In the genomic region with DNA sequence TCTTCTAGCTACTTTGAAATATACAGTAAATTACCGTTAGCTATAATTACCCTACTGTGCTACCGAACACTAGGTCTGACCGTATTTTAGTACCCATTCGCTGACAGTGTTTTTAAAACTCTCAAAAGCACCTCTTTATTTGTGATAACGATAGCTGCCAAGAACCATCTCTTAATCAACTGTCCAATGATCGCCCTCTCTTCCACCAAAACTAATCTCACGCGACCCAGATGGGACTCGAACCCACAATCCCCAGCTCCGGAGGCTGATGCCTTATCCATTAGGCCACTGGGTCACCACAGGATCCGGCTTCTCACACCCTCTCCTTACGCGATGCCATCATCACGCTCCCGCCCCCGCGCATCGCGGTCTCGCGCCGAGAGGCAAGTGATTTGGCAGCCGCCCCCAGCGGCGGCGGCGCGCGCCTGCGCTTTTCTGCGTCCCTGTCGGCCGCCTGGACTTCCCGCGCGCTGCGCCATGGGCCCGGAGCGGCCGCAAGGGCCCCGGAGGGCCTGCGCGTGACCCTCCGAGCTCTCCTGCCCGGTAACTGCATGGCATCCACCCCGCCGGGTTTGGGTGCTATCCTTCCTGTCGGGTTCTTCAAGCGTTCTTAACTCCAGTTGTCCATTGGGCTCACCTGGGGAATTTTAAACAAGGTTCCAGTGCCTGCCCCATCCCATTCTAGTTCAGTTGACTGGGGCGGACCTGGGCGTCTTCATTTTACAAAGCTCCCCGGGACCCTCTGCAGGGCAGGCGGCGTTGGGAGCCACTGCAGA, we compare ENCODE assay signal across 8 cellular contexts. TPM values are rescaled to one million over a fixed set of nuclear protein-coding genes. Genes with fewer than 3 reads are reported as not detected.
A peak's percentile ranks its signal among the peaks of the same experiment; 100 is the strongest.
DNase-seq lines count a peak whose midpoint lies in the region; ATAC-seq and TF ChIP-seq lines count a peak whose summit lies in the region.

No MANE protein-coding gene starts in this region.

- H2AFZ ChIP-seq in PC-9 = peak overlapping the region; percentile 90

- H3K4me2 ChIP-seq in DOHH2 (ENCODE audit: low read length) = peak overlapping the region; percentile 96
- H3K4me2 ChIP-seq in PC-9 = peak overlapping the region; percentile 85

- H3K9me3 ChIP-seq in DOHH2 (ENCODE audit: control insufficient read depth, insufficient read depth, low read length) (no peaks in the 10 kb centered on the region), PC-9 (ENCODE audit: insufficient read depth, low read depth) (no peaks in the 10 kb centered on the region), esophagus muscularis mucosa (no peaks in the 10 kb centered on the region), muscle layer of duodenum (ENCODE audit: control insufficient read depth in 1 of 2, low read length in 2 of 2) (no peaks in the 10 kb centered on the region)

- H3K4me3 ChIP-seq in DOHH2 (ENCODE audit: low read length) (peak overlapping the region; percentile 83), PC-9 (peak overlapping the region; percentile 71), esophagus muscularis mucosa (peak overlapping the region; percentile 55 to 69 (median 66)), muscle layer of duodenum (ENCODE audit: low read depth in 1 of 2, low read length in 2 of 2) (peak overlapping the region; percentile 71 to 75)

- TF ChIP-seq EP300 in esophagus muscularis mucosa (IDR thresholded peaks at IDR 0.05) = no peak

- no peaks in the 10 kb centered on the region for H3K36me3 ChIP-seq in DOHH2 (ENCODE audit: control insufficient read depth, low read length)
- H3K36me3 ChIP-seq in PC-9 (ENCODE audit: low read depth) = no peaks in the 10 kb centered on the region
- H3K36me3 ChIP-seq in esophagus muscularis mucosa = no peaks in the 10 kb centered on the region
- no peaks in the 10 kb centered on the region for H3K36me3 ChIP-seq in muscle layer of duodenum (ENCODE audit: control insufficient read depth in 1 of 2, insufficient read depth in 2 of 2, low read length in 2 of 2)

- intact Hi-C loops in PC-9 (cut with micrococcal nuclease; ENCODE audit: unreplicated experiment) = loop anchor here (1.0 to 2.0 kb wide), 3 partner anchors 15 to 416 kb away; a partner anchor contains a TSS
- intact Hi-C loops in esophagus muscularis mucosa (cut with DNase I) = loop anchor here (1.0 kb wide), 1 partner anchor 27 kb away; no protein-coding TSS in a partner anchor

- H3K4me1 ChIP-seq in DOHH2 (ENCODE audit: control insufficient read depth, low read length) = peaks cover 13% of the 10 kb centered on the region
- peaks cover 13% of the 10 kb centered on the region for H3K4me1 ChIP-seq in PC-9 (replicated peaks; ENCODE audit: insufficient read depth)
- H3K4me1 ChIP-seq in esophagus muscularis mucosa = peaks cover 8 to 19% (median 14%) of the 10 kb centered on the region in 4 donors
- H3K4me1 ChIP-seq in muscle layer of duodenum (ENCODE audit: control insufficient read depth in 1 of 2, insufficient read depth in 2 of 2, low read length in 2 of 2) = no peaks in the 10 kb centered on the region

- TSS peak; percentile 100 for BruUV-seq in PC-9 (replicated peaks; lab: Mats Ljungman, UMichigan)

- TF ChIP-seq CTCF in DOHH2 (IDR thresholded peaks at IDR 0.05; ENCODE audit: low read depth, low read length, poor library complexity, severe bottlenecking) (peak; percentile 39), PC-9 (conservative IDR thresholded peaks at IDR 0.05) (peak; percentile 47; the same call in 1 of the 2 replicates), esophagus muscularis mucosa (IDR thresholded peaks at IDR 0.05) (peak; percentile 24 to 55 (median 36))

- POLR2A ChIA-PET in PC-9 (lab: Charles Lee; ENCODE audit: unreplicated experiment) = interaction anchor here (0.6 to 0.7 kb wide), 2 partner anchors 34 to 157 kb away, joined by 3 read pairs; no protein-coding TSS in a partner anchor

- peak; percentile 33 for TF ChIP-seq POLR2A in esophagus muscularis mucosa (IDR thresholded peaks at IDR 0.05; ENCODE audit: low read depth)

- WGBS in esophagus muscularis mucosa = 2% methylated on average over 22 of the region's 54 CpGs

- peak; percentile 96 for DNase-seq in KG1 (lab: John Stamatoyannopoulos, UW)
- peak; percentile 90 to 98 for DNase-seq in PC-9
- peak; percentile 100 for DNase-seq in activated T-cell treated with anti-CD3 and anti-CD28 coated beads, Interleukin-2, amount 50 U/mL, for 48 hours
- peak; percentile 99 for DNase-seq in esophagus muscularis mucosa (ENCODE audit: extremely low spot score)
- DNase-seq in stimulated activated CD8-positive, alpha-beta memory T cell treated with anti-CD3 and anti-CD28 coated beads, Interleukin-7, amount 100 ng/mL, for 24 hours (ENCODE audit: low read depth) = peak; percentile 100

- H3F3A ChIP-seq in DOHH2 (ENCODE audit: control insufficient read depth, insufficient read depth) = peaks cover 8% of the 10 kb centered on the region
- H3F3A ChIP-seq in PC-9 (ENCODE audit: insufficient read depth, low read depth) = peaks cover 25% of the 10 kb centered on the region

- H3K79me2 ChIP-seq in DOHH2 (ENCODE audit: control insufficient read depth, low read length) (no peaks in the 10 kb centered on the region), PC-9 (ENCODE audit: low read depth) (no peaks in the 10 kb centered on the region)

- H3K27me3 ChIP-seq in DOHH2 (ENCODE audit: control insufficient read depth, low read length) (0 out of 2 replicates have a peak, but pooled peaks cover 2% of the 10 kb centered on the region), PC-9 (ENCODE audit: insufficient read depth, low read depth) (no peaks in the 10 kb centered on the region), esophagus muscularis mucosa (no peaks in the 10 kb centered on the region), muscle layer of duodenum (ENCODE audit: low read depth, low read length) (no peaks in the 10 kb centered on the region)

- peak overlapping the region; percentile 51 for H3K27ac ChIP-seq in DOHH2 (ENCODE audit: low read depth, low read length)
- 0 out of 2 replicates have a peak overlapping the region, but pooled peaks have one; percentile 14 for H3K27ac ChIP-seq in PC-9
- H3K27ac ChIP-seq in esophagus muscularis mucosa (replicated peaks in 1 of 4) = peak overlapping the region; percentile 86 to 91 (median 88)
- H3K27ac ChIP-seq in muscle layer of duodenum (ENCODE audit: low read length) = peak overlapping the region; percentile 77

- H3K9me2 ChIP-seq in DOHH2 (replicated peaks; ENCODE audit: control insufficient read depth, low read length) (no peaks in the 10 kb centered on the region), PC-9 (ENCODE audit: insufficient read depth) (no peaks in the 10 kb centered on the region)

- ATAC-seq in GM21737 (IDR thresholded peaks at IDR 0.05; ENCODE audit: unreplicated experiment) = peak; percentile 91

- no peaks in the 10 kb centered on the region for H4K20me1 ChIP-seq in DOHH2 (ENCODE audit: control insufficient read depth, insufficient read depth, low read depth, low read length)
- H4K20me1 ChIP-seq in PC-9 (ENCODE audit: insufficient read depth) = no peaks in the 10 kb centered on the region

- CTCF ChIA-PET in PC-9 (lab: Charles Lee) = interaction anchor here (0.7 to 1.1 kb wide), 4 partner anchors 10 to 244 kb away, joined by 3 read pairs; no protein-coding TSS in a partner anchor

RNA-seq across cellular contexts. Expression of a gene that starts 15.7 kb away (rescaled TPM):
- total RNA-seq in PC-9 (2021) (175 and 201 TPM in 2 replicates), esophagus muscularis mucosa (10 to 100 TPM; 11.2 to 26.3 (median 18.6) TPM)

RNA-seq across cellular contexts. Expression of a gene that starts 23.6 kb away (rescaled TPM):
- total RNA-seq in PC-9 (2021) (14.5 and 15.5 TPM in 2 replicates), esophagus muscularis mucosa (10 to 100 TPM; 10.3 to 15.0 (median 11.9) TPM)

Comparison
In these comparisons a context has a peak if more than half of its experiments do, and no peak if none do; other contexts are left out.
1. Peak in every context shown above with its lines: DNase-seq, ATAC-seq, H3K4me3 ChIP-seq and H3K27ac ChIP-seq.
2. H3K27ac ChIP-seq: peak in every context shown above with its lines; median percentile 88 in esophagus muscularis mucosa; 77 in muscle layer of duodenum; 51 in DOHH2; 14 in PC-9.